In the genomic region with DNA sequence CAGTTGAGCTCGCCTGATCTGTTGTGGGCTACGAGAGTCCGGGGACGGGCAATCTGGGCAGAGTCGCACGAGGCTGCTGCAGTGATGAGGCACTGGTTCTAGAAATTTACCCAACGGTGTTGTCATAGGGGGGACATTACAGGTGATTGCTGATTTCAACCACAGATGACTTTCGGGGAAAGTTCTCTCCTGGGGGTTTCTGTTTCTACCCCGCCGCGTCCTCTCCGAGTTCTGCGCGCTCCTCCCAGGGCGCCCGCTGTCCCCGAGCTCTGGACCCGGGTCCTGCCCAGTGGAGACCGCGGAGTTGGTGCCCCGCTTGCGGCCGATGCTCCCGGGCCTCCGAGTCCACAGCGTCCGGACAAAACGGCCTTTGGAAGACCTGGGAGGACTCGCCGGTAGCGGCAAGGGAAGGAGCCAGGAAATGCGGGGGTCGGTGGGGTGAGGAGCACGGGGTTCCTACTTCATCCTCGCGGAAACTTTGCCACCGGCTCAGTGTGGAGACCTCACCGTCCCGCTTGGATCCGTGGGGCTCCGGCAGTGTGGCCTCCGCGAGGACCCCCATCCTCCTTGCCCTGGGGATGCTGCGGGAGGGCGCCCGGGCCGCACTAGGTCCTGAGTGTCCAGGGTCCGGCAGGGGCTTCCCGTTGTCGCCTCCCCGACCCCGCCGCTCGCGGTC, we compare ENCODE assay signal across 9 cellular contexts. TPM values are rescaled to one million over a fixed set of nuclear protein-coding genes. Genes with fewer than 3 reads are reported as not detected.
A peak's percentile ranks its signal among the peaks of the same experiment; 100 is the strongest.
DNase-seq lines count a peak whose midpoint lies in the region; ATAC-seq and TF ChIP-seq lines count a peak whose summit lies in the region.
"Had no signal": no experiment of that assay in that cellular context is flagged by ENCODE, and none has a peak within 500 bp of the region (broad histone marks: within the 10 kb centered on the region; RNA-seq: fewer than 3 reads in every experiment).

No MANE protein-coding gene starts in this region.

- H3K27ac ChIP-seq in right lobe of liver = no peak overlapping the region

- ATAC-seq in right lobe of liver (peak in 3 of 4 donors; percentile 10 to 46 (median 37)), HG02623 (IDR thresholded peaks at IDR 0.05; ENCODE audit: unreplicated experiment) (no peak)
- ATAC-seq in stimulated activated naive B cell treated with anti-CD40 and anti-IgM and Interleukin-4, amounts not matched to agents 10 μg/mL and 1 μg/mL and 100 μg/mL, for 72 hours (replicated peaks) = peak; percentile 55 to 57

- no peaks in the 10 kb centered on the region for H3K36me3 ChIP-seq in right lobe of liver

- no TSS peak for BruUV-seq in MCF 10A (replicated peaks; lab: Mats Ljungman, UMichigan)

- H3K27me3 Mint-ChIP-seq in T-helper 1 cell treated with Interleukin-12 subunit alpha and Interleukin-12 subunit beta and Interleukin-4 antibody, amounts not matched to agents 30 μg/mL and 1 μg/mL, for 36 hours (ENCODE audit: low read depth) = peaks cover 85% of the 10 kb centered on the region
- peaks cover 65% of the 10 kb centered on the region for H3K27me3 Mint-ChIP-seq in MCF 10A (ENCODE audit: insufficient read depth, unreplicated experiment)
- peaks cover 76 to 84% of the 10 kb centered on the region in 2 donors for H3K27me3 Mint-ChIP-seq in stimulated activated naive B cell treated with anti-CD40 and anti-IgM and Interleukin-4, amounts not matched to agents 10 μg/mL and 1 μg/mL and 100 μg/mL, for 72 hours

- 5% methylated on average over 10 of the region's 55 CpGs for WGBS in right lobe of liver (ENCODE audit: insufficient coverage, low coverage, low lambda C conversion rate, missing lambda C conversion rate)

- intact Hi-C loops in MCF 10A (cut with micrococcal nuclease) = no loop called here
- intact Hi-C loops in right lobe of liver (cut with DNase I) = no loop called here

- no peak for TF ChIP-seq POLR2A in right lobe of liver (IDR thresholded peaks at IDR 0.05)

- no peaks in the 10 kb centered on the region for H3K36me3 Mint-ChIP-seq in T-helper 1 cell treated with Interleukin-12 subunit alpha and Interleukin-12 subunit beta and Interleukin-4 antibody, amounts not matched to agents 30 μg/mL and 1 μg/mL, for 36 hours (ENCODE audit: low read depth)
- H3K36me3 Mint-ChIP-seq in MCF 10A (ENCODE audit: insufficient read depth, unreplicated experiment) = no peaks in the 10 kb centered on the region
- H3K36me3 Mint-ChIP-seq in stimulated activated naive B cell treated with anti-CD40 and anti-IgM and Interleukin-4, amounts not matched to agents 10 μg/mL and 1 μg/mL and 100 μg/mL, for 72 hours = peaks cover 0 to 3% of the 10 kb centered on the region in 2 donors

- H3K4me1 ChIP-seq in right lobe of liver = peaks cover 0 to 11% (median 0%) of the 10 kb centered on the region in 4 donors

- peaks cover 6% of the 10 kb centered on the region for H3K4me1 Mint-ChIP-seq in T-helper 1 cell treated with Interleukin-12 subunit alpha and Interleukin-12 subunit beta and Interleukin-4 antibody, amounts not matched to agents 30 μg/mL and 1 μg/mL, for 36 hours (ENCODE audit: low read depth)
- H3K4me1 Mint-ChIP-seq in MCF 10A (ENCODE audit: insufficient read depth, unreplicated experiment) = no peaks in the 10 kb centered on the region
- H3K4me1 Mint-ChIP-seq in stimulated activated naive B cell treated with anti-CD40 and anti-IgM and Interleukin-4, amounts not matched to agents 10 μg/mL and 1 μg/mL and 100 μg/mL, for 72 hours = peaks cover 14 to 18% of the 10 kb centered on the region in 2 donors

- H3K4me3 ChIP-seq in right lobe of liver = no peak overlapping the region

- DNase-seq in T-helper 1 cell (no peak), MCF 10A (ENCODE audit: unreplicated experiment) (no peak), right lobe of liver (no peak), GM13976 (ENCODE audit: low spot score) (no peak), AG08395 (ENCODE audit: low spot score) (no peak)
- no peak for DNase-seq in stimulated activated naive B cell treated with anti-CD40 and anti-IgM and Interleukin-4, amounts not matched to agents 10 μg/mL and 1 μg/mL and 100 μg/mL, for 72 hours
- DNase-seq: NCI-H446 treated with DMSO at 0.1 percent for 48 hours had no signal

- H3K9me3 ChIP-seq in right lobe of liver = no peaks in the 10 kb centered on the region

- peaks cover 0 to 5% of the 10 kb centered on the region in 2 donors for H3K27me3 ChIP-seq in right lobe of liver

- no peaks in the 10 kb centered on the region for H3K9me3 Mint-ChIP-seq in T-helper 1 cell treated with Interleukin-12 subunit alpha and Interleukin-12 subunit beta and Interleukin-4 antibody, amounts not matched to agents 30 μg/mL and 1 μg/mL, for 36 hours
- H3K9me3 Mint-ChIP-seq in MCF 10A (ENCODE audit: unreplicated experiment) = no peaks in the 10 kb centered on the region
- no peaks in the 10 kb centered on the region for H3K9me3 Mint-ChIP-seq in stimulated activated naive B cell treated with anti-CD40 and anti-IgM and Interleukin-4, amounts not matched to agents 10 μg/mL and 1 μg/mL and 100 μg/mL, for 72 hours

- H3K27ac Mint-ChIP-seq in T-helper 1 cell treated with Interleukin-12 subunit alpha and Interleukin-12 subunit beta and Interleukin-4 antibody, amounts not matched to agents 30 μg/mL and 1 μg/mL, for 36 hours = no peak overlapping the region
- H3K27ac Mint-ChIP-seq in MCF 10A (ENCODE audit: low read depth, unreplicated experiment) = no peak overlapping the region
- peak overlapping the region; percentile 72 for H3K27ac Mint-ChIP-seq in stimulated activated naive B cell treated with anti-CD40 and anti-IgM and Interleukin-4, amounts not matched to agents 10 μg/mL and 1 μg/mL and 100 μg/mL, for 72 hours

- CTCF ChIA-PET in MCF 10A (lab: Yijun Ruan, JAX) = interaction anchor here (0.6 kb wide), 1 partner anchor 297 kb away, joined by 3 read pairs; no protein-coding TSS in a partner anchor

- POLR2A ChIA-PET in MCF 10A (lab: Yijun Ruan, JAX) = no interaction called here

- TF ChIP-seq CTCF in MCF 10A (IDR thresholded peaks at IDR 0.05; ENCODE audit: unreplicated experiment) (no peak), right lobe of liver (IDR thresholded peaks at IDR 0.05) (no peak), GM13976 (IDR thresholded peaks at IDR 0.05; ENCODE audit: borderline replicate concordance, control extremely low read depth, extremely low read depth, insufficient read depth, missing control alignments) (no peak)

- in situ Hi-C loops in GM13976 (cut with MboI; ENCODE audit: low sequenced_read_pairs, unreplicated experiment) = no loop called here

- peak overlapping the region; percentile 22 for H3K4me3 Mint-ChIP-seq in T-helper 1 cell treated with Interleukin-12 subunit alpha and Interleukin-12 subunit beta and Interleukin-4 antibody, amounts not matched to agents 30 μg/mL and 1 μg/mL, for 36 hours
- peak overlapping the region; percentile 30 for H3K4me3 Mint-ChIP-seq in MCF 10A (ENCODE audit: unreplicated experiment)
- peak overlapping the region; percentile 65 to 73 for H3K4me3 Mint-ChIP-seq in stimulated activated naive B cell treated with anti-CD40 and anti-IgM and Interleukin-4, amounts not matched to agents 10 μg/mL and 1 μg/mL and 100 μg/mL, for 72 hours

RNA-seq across cellular contexts. Expression of gene RAET1L, which starts 12.3 kb away (rescaled TPM):
- 1.2 TPM in 2 replicates for total RNA-seq in MCF 10A (2022)
- total RNA-seq in right lobe of liver = not detected

RNA-seq across cellular contexts. Expression of gene ULBP3, which starts 31.3 kb away (rescaled TPM):
- total RNA-seq in MCF 10A (2022) (4.9 and 6.3 TPM in 2 replicates), right lobe of liver (1 to 10 TPM in 3 of 6 experiments, under 1 TPM in 3; 0.34 to 1.7 (median 0.89) TPM)
